12 cellular contexts compared by ENCODE assay signal in genomic region chr15:74353992-74354391, GRCh38. TPM values are rescaled to one million over a fixed set of nuclear protein-coding genes. Genes with fewer than 3 reads are reported as not detected.
A peak's percentile ranks its signal among the peaks of the same experiment; 100 is the strongest.
DNase-seq lines count a peak whose midpoint lies in the region; TF ChIP-seq lines count a peak whose summit lies in the region.
"Not testable (repeated sequence)": the region's sequence is repeated elsewhere in the genome, so short reads cannot be mapped to it uniquely, and the experiment has no call there.
"Had no signal": no experiment of that assay in that cellular context is flagged by ENCODE, and none has a peak within 500 bp of the region (broad histone marks: within the 10 kb centered on the region; RNA-seq: fewer than 3 reads in every experiment).

No MANE protein-coding gene starts in this region.

- not testable (repeated sequence) for H2BK5ac ChIP-seq in H9 (ENCODE audit: insufficient read length, low read length); mesendoderm (ENCODE audit: low read length)

- H3K27ac Mint-ChIP-seq in H9, result not testable (repeated sequence)
- peak overlapping the region; percentile 87 for H3K27ac Mint-ChIP-seq in endodermal cell

- H3K4me1 Mint-ChIP-seq in H9 (peaks cover 17 to 21% of the 10 kb centered on the region in 2 experiments), endodermal cell (peaks cover 31% of the 10 kb centered on the region)

- not testable (repeated sequence) for H3K27ac ChIP-seq in H9 (ENCODE audit: insufficient read length, low read depth, low read length); endodermal cell (ENCODE audit: low read depth, low read length); mesendoderm (ENCODE audit: low read depth, low read length)
- peak overlapping the region; percentile 45 for H3K27ac ChIP-seq in HUES48 (ENCODE audit: low read depth, low read length)

- not testable (repeated sequence) for H3K23me2 ChIP-seq in H9 (ENCODE audit: insufficient read length, low read depth, low read length, poor library complexity, severe bottlenecking)

- not testable (repeated sequence) for H4K20me1 ChIP-seq in H9 (ENCODE audit: control insufficient read depth, insufficient read depth, insufficient read length)

- not testable (repeated sequence) for H3K4ac ChIP-seq in H9 (ENCODE audit: low read depth, low read length); mesendoderm (ENCODE audit: low read depth, low read length)

- not testable (repeated sequence) for DNase-seq in H9
- DNase-seq in NCI-H82 (lab: John Stamatoyannopoulos, UW), result peak; percentile 30
- DNase-seq in amniotic epithelial cell (ENCODE audit: low read depth), result peak; percentile 17
- peak; percentile 72 for DNase-seq in endodermal cell
- peak; percentile 89 for DNase-seq in mesendoderm

- not testable (repeated sequence) for H3K18ac ChIP-seq in H9 (ENCODE audit: insufficient read length, low read depth, low read length); mesendoderm (ENCODE audit: low read length)

- not testable (repeated sequence) for H3K14ac ChIP-seq in H9 (ENCODE audit: insufficient read depth, low read length)

- peak overlapping the region; percentile 6 for H2BK20ac ChIP-seq in H9 (ENCODE audit: low read depth, low read length, poor library complexity, severe bottlenecking)

- not testable (repeated sequence) for H3K9me3 ChIP-seq in H9 (ENCODE audit: control insufficient read depth, low read depth, low read length); HUES48 (ENCODE audit: control insufficient read depth, insufficient read depth, low read length)
- peaks cover 13% of the 10 kb centered on the region for H3K9me3 ChIP-seq in endodermal cell (ENCODE audit: control insufficient read depth, low read length)

- not testable (repeated sequence) for H2AK5ac ChIP-seq in H9 (ENCODE audit: insufficient read length, low read length); mesendoderm (ENCODE audit: low read length)

- H3T11ph ChIP-seq in H9 (ENCODE audit: low read length), result not testable (repeated sequence)

- not testable (repeated sequence) for H3K79me2 ChIP-seq in H9 (ENCODE audit: insufficient read depth, low read length); mesendoderm (ENCODE audit: control insufficient read depth, insufficient read depth, low read length)

- H3K27me3 ChIP-seq in H9 (ENCODE audit: insufficient read depth, low read length); HUES48 (ENCODE audit: control insufficient read depth, insufficient read depth, low read length); endodermal cell (ENCODE audit: control insufficient read depth, insufficient read depth, low read length, poor library complexity, severe bottlenecking); mesendoderm (ENCODE audit: insufficient read depth, low read length, poor library complexity): not testable (repeated sequence)

- not testable (repeated sequence) for H3K4me2 ChIP-seq in H9 (ENCODE audit: insufficient read depth, insufficient read length, low read length); mesendoderm (ENCODE audit: low read length)

- not testable (repeated sequence) for H3K4me1 ChIP-seq in H9 (ENCODE audit: insufficient read depth, low read length); endodermal cell (ENCODE audit: control insufficient read depth, insufficient read depth, low read length); mesendoderm (ENCODE audit: control insufficient read depth, low read depth, low read length)
- H3K4me1 ChIP-seq in HUES48 (ENCODE audit: control insufficient read depth, insufficient read depth, low read length), result peaks cover 22% of the 10 kb centered on the region; the same call in 1 of the 2 replicates

- not testable (repeated sequence) for H2AFZ ChIP-seq in H9 (ENCODE audit: low read length)

- not testable (repeated sequence) for H3K56ac ChIP-seq in H9 (ENCODE audit: insufficient read length, low read depth, low read length); mesendoderm (ENCODE audit: low read length)

- not testable (repeated sequence) for H3K4me3 ChIP-seq in HUES48 (ENCODE audit: low read depth, low read length); endodermal cell (ENCODE audit: low read length); mesendoderm (ENCODE audit: low read length)

- not testable (repeated sequence) for H4K8ac ChIP-seq in H9 (replicated peaks; ENCODE audit: insufficient read length, low read depth, low read length); mesendoderm (ENCODE audit: low read depth, low read length)

- not testable (repeated sequence) for H4K5ac ChIP-seq in H9 (ENCODE audit: insufficient read length, low read depth, low read length); mesendoderm (ENCODE audit: low read length)

- not testable (repeated sequence) for H3K9ac ChIP-seq in H9 (ENCODE audit: extremely low read depth, insufficient read length, low read length); HUES48 (ENCODE audit: low read depth, low read length); endodermal cell (ENCODE audit: extremely low read depth, low read length, poor library complexity, severe bottlenecking); mesendoderm (ENCODE audit: low read length)

- peaks cover 17 to 27% (median 19%) of the 10 kb centered on the region in 3 experiments for H3K36me3 Mint-ChIP-seq in H9 (ENCODE audit: insufficient read depth in 1 of 3, low read depth in 3 of 3)
- H3K36me3 Mint-ChIP-seq in endodermal cell (ENCODE audit: low read depth), result peaks cover 19% of the 10 kb centered on the region

- H3K79me1 ChIP-seq in H9 (ENCODE audit: insufficient read depth, low read depth, low read length, poor library complexity, severe bottlenecking); mesendoderm (ENCODE audit: low read length): not testable (repeated sequence)

- not testable (repeated sequence) for H2BK120ac ChIP-seq in H9 (ENCODE audit: low read depth, low read length, poor library complexity, severe bottlenecking); mesendoderm (ENCODE audit: low read depth, low read length)

- not testable (repeated sequence) for H4K91ac ChIP-seq in H9 (ENCODE audit: insufficient read length, low read depth, low read length)

- not testable (repeated sequence) for H2BK12ac ChIP-seq in H9 (ENCODE audit: insufficient read length, low read depth, low read length)

- H3K23ac ChIP-seq in H9 (ENCODE audit: insufficient read length, low read depth, low read length); mesendoderm (ENCODE audit: low read length): not testable (repeated sequence)

- H2BK15ac ChIP-seq in H9 (ENCODE audit: low read depth, low read length); mesendoderm (replicated peaks; ENCODE audit: low read depth): not testable (repeated sequence)

- H3K36me3 ChIP-seq in HUES48 (ENCODE audit: control insufficient read depth, insufficient read depth, low read length); endodermal cell (ENCODE audit: control insufficient read depth, insufficient read depth, low read length); mesendoderm (ENCODE audit: control insufficient read depth, insufficient read depth, low read length): not testable (repeated sequence)

- peaks cover 14% of the 10 kb centered on the region for H3K27me3 Mint-ChIP-seq in H9 (ENCODE audit: low read depth)
- H3K27me3 Mint-ChIP-seq in endodermal cell (ENCODE audit: insufficient read depth), result not testable (repeated sequence)

- not testable (repeated sequence) for H3K4me3 Mint-ChIP-seq in H9
- peak overlapping the region; percentile 48 for H3K4me3 Mint-ChIP-seq in endodermal cell

- TF ChIP-seq CTCF in H9 (conservative IDR thresholded peaks at IDR 0.05); endodermal cell (conservative IDR thresholded peaks at IDR 0.05): not testable (repeated sequence)

- H3K9me3 Mint-ChIP-seq in H9, result peaks cover 24 to 32% of the 10 kb centered on the region in 2 experiments
- peaks cover 28% of the 10 kb centered on the region for H3K9me3 Mint-ChIP-seq in endodermal cell

- WGBS in H9 (ENCODE audit: extremely low coverage, insufficient read length, low lambda C conversion rate), result no CpG with 5 or more reads among the region's 2 CpGs
- WGBS in endodermal cell (ENCODE audit: insufficient coverage in 1 of 2, insufficient read length in 1 of 2), 2 experiments, result 40 to 82% methylated on average over 2 of the region's 2 CpGs
- no CpG with 5 or more reads among the region's 2 CpGs for WGBS in mesendoderm (ENCODE audit: extremely low coverage, insufficient coverage, low lambda C conversion rate)

RNA-seq across cellular contexts. Expression of gene CYP11A1, which starts 13.5 kb away (rescaled TPM):
- total RNA-seq in H9 (2021) (1.7 and 2.3 TPM in 2 replicates), endodermal cell (1 to 10 TPM; 4.8 to 5.3 TPM)
- polyA plus RNA-seq in endodermal cell (2013, experiment 1 of 2), result 1.1 TPM
- polyA plus RNA-seq in endodermal cell (2013, experiment 2 of 2), result 1.0 TPM
- 2.5 TPM for polyA plus RNA-seq in mesendoderm (2013, experiment 1 of 2)
- 2.9 TPM for polyA plus RNA-seq in mesendoderm (2013, experiment 2 of 2)
- total RNA-seq: A673; CD4-positive, alpha-beta memory T cell; CD4-positive, CD25-positive, alpha-beta regulatory T cell; CD8-positive, alpha-beta memory T cell; G401 had no signal
- polyA plus RNA-seq: CD14-positive monocyte; CD4-positive, alpha-beta memory T cell; CD4-positive, CD25-positive, alpha-beta regulatory T cell; CD8-positive, alpha-beta memory T cell had no signal
